Comparison of ENCODE assay signal across 15 cellular contexts in the genomic region with DNA sequence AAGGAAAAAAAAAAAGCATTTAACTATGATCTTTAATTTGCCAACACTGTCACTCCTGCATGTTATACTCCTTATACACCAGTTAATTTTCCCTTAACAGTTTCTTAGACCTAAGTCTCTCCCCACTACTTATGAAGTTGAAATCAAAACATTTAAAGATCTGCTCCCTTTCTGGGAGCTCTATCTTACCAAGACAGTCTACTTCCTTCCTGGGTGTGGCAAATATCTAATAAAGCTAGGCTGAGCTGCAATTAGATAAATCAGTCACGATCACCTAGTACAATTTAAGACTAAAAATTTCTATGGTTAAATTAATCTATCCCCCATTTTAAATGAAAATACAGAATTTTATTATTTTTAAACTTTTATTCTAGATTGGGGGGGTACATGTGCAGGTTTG. TPM values are rescaled to one million over a fixed set of nuclear protein-coding genes. Genes with fewer than 3 reads are reported as not detected.
A peak's percentile ranks its signal among the peaks of the same experiment; 100 is the strongest.
DNase-seq lines count a peak whose midpoint lies in the region; ATAC-seq, FAIRE-seq and TF ChIP-seq lines count a peak whose summit lies in the region.
"Had no signal": no experiment of that assay in that cellular context is flagged by ENCODE, and none has a peak within 500 bp of the region (broad histone marks: within the 10 kb centered on the region; RNA-seq: fewer than 3 reads in every experiment).

No MANE protein-coding gene starts in this region.

- no TSS peak for BruUV-seq in endothelial cell of umbilical vein (replicated peaks; lab: Mats Ljungman, UMichigan)

- no peak overlapping the region for H2BK12ac ChIP-seq in H9 (ENCODE audit: insufficient read length, low read depth, low read length)

- H2BK5ac ChIP-seq in H9 (ENCODE audit: insufficient read length, low read length) = no peak overlapping the region

- no peak overlapping the region for H4K5ac ChIP-seq in H9 (ENCODE audit: insufficient read length, low read depth, low read length)

- H4K91ac ChIP-seq in H9 (ENCODE audit: insufficient read length, low read depth, low read length) = no peak overlapping the region

- no peaks in the 10 kb centered on the region for H3K27me3 Mint-ChIP-seq in activated naive CD4-positive, alpha-beta T cell treated with anti-CD3 and anti-CD28 coated beads, Interleukin-2, amount 50 U/mL, for 24 hours
- no peaks in the 10 kb centered on the region for H3K27me3 Mint-ChIP-seq in H9 (ENCODE audit: low read depth)
- H3K27me3 Mint-ChIP-seq in nephron progenitor cell (ENCODE audit: low read depth, poor library complexity) = no peaks in the 10 kb centered on the region

- H3K27ac ChIP-seq in H9 (ENCODE audit: insufficient read length, low read depth, low read length) (no peak overlapping the region), endothelial cell of umbilical vein (ENCODE audit: insufficient read depth, low read depth, low read length) (no peak overlapping the region)

- H3K14ac ChIP-seq in H9 (ENCODE audit: insufficient read depth, low read length) = no peak overlapping the region

- H3K36me3 Mint-ChIP-seq in activated naive CD4-positive, alpha-beta T cell treated with anti-CD3 and anti-CD28 coated beads, Interleukin-2, amount 50 U/mL, for 24 hours = peaks cover 22% of the 10 kb centered on the region
- peaks cover 30 to 59% (median 56%) of the 10 kb centered on the region in 3 experiments for H3K36me3 Mint-ChIP-seq in H9 (ENCODE audit: insufficient read depth in 1 of 3, low read depth in 3 of 3)
- H3K36me3 Mint-ChIP-seq in nephron progenitor cell (ENCODE audit: low read depth) = peaks cover 74% of the 10 kb centered on the region

- H4K20me1 ChIP-seq in H9 (ENCODE audit: control insufficient read depth, insufficient read depth, insufficient read length) (no peaks in the 10 kb centered on the region), endothelial cell of umbilical vein (replicated peaks; ENCODE audit: control insufficient read depth, extremely low read depth, insufficient read depth, low read length) (peaks cover 6% of the 10 kb centered on the region)

- H3K9me1 ChIP-seq in endothelial cell of umbilical vein (replicated peaks; ENCODE audit: control insufficient read depth, extremely low read depth, insufficient read depth, low read length) = no peaks in the 10 kb centered on the region

- no peak overlapping the region for H2AFZ ChIP-seq in H9 (ENCODE audit: low read length)
- no peak overlapping the region for H2AFZ ChIP-seq in endothelial cell of umbilical vein (ENCODE audit: low read depth, low read length)

- H4K8ac ChIP-seq in H9 (replicated peaks; ENCODE audit: insufficient read length, low read depth, low read length) = no peak overlapping the region

- H3K4ac ChIP-seq in H9 (ENCODE audit: low read depth, low read length) = no peak overlapping the region

- H3K27me3 ChIP-seq in H9 (ENCODE audit: insufficient read depth, low read length) (no peaks in the 10 kb centered on the region), endothelial cell of umbilical vein (ENCODE audit: control insufficient read depth in 2 of 2, insufficient read depth in 2 of 2, low read length in 2 of 2) (no peaks in the 10 kb centered on the region)

- H2BK20ac ChIP-seq in H9 (ENCODE audit: low read depth, low read length, poor library complexity, severe bottlenecking) = no peak overlapping the region

- TF ChIP-seq CTCF in H9 (conservative IDR thresholded peaks at IDR 0.05) = no peak
- no peak for TF ChIP-seq CTCF in endothelial cell of umbilical vein (IDR thresholded peaks at IDR 0.05; ENCODE audit: extremely low read depth in 1 of 2, insufficient read depth in 1 of 2, low read depth in 1 of 2, low read length in 2 of 2)
- TF ChIP-seq CTCF in nephron progenitor cell (IDR thresholded peaks at IDR 0.05) = no peak

- H2BK120ac ChIP-seq in H9 (ENCODE audit: low read depth, low read length, poor library complexity, severe bottlenecking) = no peak overlapping the region

- DNase-seq in activated naive CD4-positive, alpha-beta T cell treated with Interleukin-2 at 50 U/mL for 16 hours = no peak
- no peak for DNase-seq in H9
- no peak for DNase-seq in endothelial cell of umbilical vein (ENCODE audit: low read depth, low spot score)
- DNase-seq in nephron progenitor cell = no peak
- DNase-seq in hepatic stellate cell (ENCODE audit: low spot score) = no peak
- DNase-seq in head of caudate nucleus = no peak
- DNase-seq: GOT3, MM.1S, NCI-H1930, NCI-H2171, NCI-H510A, NCI-H82 had no signal

- H3K18ac ChIP-seq in H9 (ENCODE audit: insufficient read length, low read depth, low read length) = no peak overlapping the region

- POLR2A ChIA-PET in endothelial cell of umbilical vein (lab: Charles Lee) = interaction anchor here (1.5 kb wide), 1 partner anchor 130 kb away, joined by 3 read pairs; a partner anchor contains a TSS

- whole genome bisulfite sequencing in H9 (ENCODE audit: extremely low coverage, insufficient read length, low lambda C conversion rate) = no CpG with 5 or more reads among the region's 1 CpG

- no peak overlapping the region for H3K4me3 ChIP-seq in endothelial cell of umbilical vein (replicated peaks in 1 of 3; ENCODE audit: insufficient read depth in 1 of 3, low read depth in 1 of 3, low read length in 3 of 3)

- TF ChIP-seq POLR2A in endothelial cell of umbilical vein (IDR thresholded peaks at IDR 0.05; ENCODE audit: low read depth, low read length) = no peak

- H3K79me2 ChIP-seq in H9 (ENCODE audit: insufficient read depth, low read length) = peaks cover 4% of the 10 kb centered on the region; the same call in 1 of the 2 replicates
- H3K79me2 ChIP-seq in endothelial cell of umbilical vein (ENCODE audit: control insufficient read depth, insufficient read depth, low read length) = peaks cover 67% of the 10 kb centered on the region

- H3T11ph ChIP-seq in H9 (ENCODE audit: low read length) = no peak overlapping the region

- peak overlapping the region; percentile 35 for H3K27ac Mint-ChIP-seq in activated naive CD4-positive, alpha-beta T cell treated with anti-CD3 and anti-CD28 coated beads, Interleukin-2, amount 50 U/mL, for 24 hours
- peak overlapping the region; percentile 1 to 79 (median 69); a peak in 5 of 7 replicates for H3K27ac Mint-ChIP-seq in H9
- H3K27ac Mint-ChIP-seq in nephron progenitor cell = peak overlapping the region; percentile 22

- no peak overlapping the region for H3K4me2 ChIP-seq in H9 (ENCODE audit: insufficient read depth, insufficient read length, low read length)
- H3K4me2 ChIP-seq in endothelial cell of umbilical vein (ENCODE audit: insufficient read depth, low read length) = peak overlapping the region; percentile 18

- no peaks in the 10 kb centered on the region for H3K9me3 Mint-ChIP-seq in activated naive CD4-positive, alpha-beta T cell treated with anti-CD3 and anti-CD28 coated beads, Interleukin-2, amount 50 U/mL, for 24 hours
- H3K9me3 Mint-ChIP-seq in H9 (no peaks in the 10 kb centered on the region), nephron progenitor cell (no peaks in the 10 kb centered on the region)

- H3K4me1 Mint-ChIP-seq in activated naive CD4-positive, alpha-beta T cell treated with anti-CD3 and anti-CD28 coated beads, Interleukin-2, amount 50 U/mL, for 24 hours = peaks cover 73% of the 10 kb centered on the region
- H3K4me1 Mint-ChIP-seq in H9 = peaks cover 34 to 50% of the 10 kb centered on the region in 2 experiments
- peaks cover 20% of the 10 kb centered on the region for H3K4me1 Mint-ChIP-seq in nephron progenitor cell

- H3K79me1 ChIP-seq in H9 (ENCODE audit: insufficient read depth, low read depth, low read length, poor library complexity, severe bottlenecking) = peaks cover 6% of the 10 kb centered on the region

- H3K36me3 ChIP-seq in endothelial cell of umbilical vein (ENCODE audit: control insufficient read depth in 2 of 2, extremely low read depth in 1 of 2, insufficient read depth in 2 of 2, low read length in 2 of 2) = peaks cover 1 to 9% of the 10 kb centered on the region in 2 experiments

- H3K9me3 ChIP-seq in H9 (ENCODE audit: control insufficient read depth, low read depth, low read length) (no peaks in the 10 kb centered on the region), endothelial cell of umbilical vein (replicated peaks; ENCODE audit: control insufficient read depth, insufficient read depth, low read length) (no peaks in the 10 kb centered on the region)

- no peak overlapping the region for H3K9ac ChIP-seq in H9 (ENCODE audit: extremely low read depth, insufficient read length, low read length)
- no peak overlapping the region for H3K9ac ChIP-seq in endothelial cell of umbilical vein (replicated peaks; ENCODE audit: extremely low read depth, insufficient read depth, low read length)

- ATAC-seq in GM21825 (IDR thresholded peaks at IDR 0.05; ENCODE audit: unreplicated experiment) = no peak
- ATAC-seq: Right ventricle myocardium inferior had no signal

- H2BK15ac ChIP-seq in H9 (ENCODE audit: low read depth, low read length) = no peak overlapping the region

- dilution Hi-C loops in endothelial cell of umbilical vein (cut with MboI; ENCODE audit: extremely low pct_ligation_motif_present, low sequenced_read_pairs) = no loop called here

- H3K4me1 ChIP-seq in H9 (ENCODE audit: insufficient read depth, low read length) (peaks cover 3% of the 10 kb centered on the region; the same call in 1 of the 2 replicates), endothelial cell of umbilical vein (ENCODE audit: control insufficient read depth, extremely low read depth, insufficient read depth, low read length) (peaks cover 35% of the 10 kb centered on the region)

- CTCF ChIA-PET in endothelial cell of umbilical vein (lab: Charles Lee) = interaction anchor here (1.4 to 4.8 kb wide), 2 partner anchors 9 to 14 kb away, joined by 3 to 51 read pairs; no protein-coding TSS in a partner anchor

- H2AK5ac ChIP-seq in H9 (ENCODE audit: insufficient read length, low read length) = no peak overlapping the region

- H3K23ac ChIP-seq in H9 (ENCODE audit: insufficient read length, low read depth, low read length) = no peak overlapping the region

- H3K56ac ChIP-seq in H9 (ENCODE audit: insufficient read length, low read depth, low read length) = no peak overlapping the region

- H3K4me3 Mint-ChIP-seq in activated naive CD4-positive, alpha-beta T cell treated with anti-CD3 and anti-CD28 coated beads, Interleukin-2, amount 50 U/mL, for 24 hours = no peak overlapping the region
- H3K4me3 Mint-ChIP-seq in H9 (no peak overlapping the region), nephron progenitor cell (no peak overlapping the region)

- H3K23me2 ChIP-seq in H9 (ENCODE audit: insufficient read length, low read depth, low read length, poor library complexity, severe bottlenecking) = no peaks in the 10 kb centered on the region

- intact Hi-C loops in endothelial cell of umbilical vein (cut with micrococcal nuclease) (no loop called here), head of caudate nucleus (cut with DNase I) (no loop called here)

- no peak for FAIRE-seq in endothelial cell of umbilical vein (lab: Jason Lieb, UNC)

RNA-seq across cellular contexts. Expression of a gene that starts 33.4 kb away (rescaled TPM):
- total RNA-seq in H9 (2021) = 92.3 and 96.6 TPM in 2 replicates
- 79.2 and 83.7 TPM in 2 replicates for total RNA-seq in endothelial cell of umbilical vein
- polyA plus RNA-seq in endothelial cell of umbilical vein = 32.9 and 34.6 TPM in 2 replicates
- 25.7 and 26.5 TPM in 2 replicates for polyA plus RNA-seq in endothelial cell of umbilical vein (2011; cell fraction: cytosol; rRNA removed)
- polyA plus RNA-seq in endothelial cell of umbilical vein (2011; cell fraction: nucleus; rRNA removed) = 47.8 and 58.0 TPM in 2 replicates
- polyA plus RNA-seq in endothelial cell of umbilical vein (2012) = 39.3 and 44.3 TPM in 2 replicates
- 172 and 191 TPM in 2 replicates for polyA minus RNA-seq in endothelial cell of umbilical vein
- 85.0 TPM for polyA minus RNA-seq in endothelial cell of umbilical vein (2011; cell fraction: cytosol; rRNA and poly(A)+ RNA removed)
- polyA minus RNA-seq in endothelial cell of umbilical vein (2011; cell fraction: nucleus; rRNA and poly(A)+ RNA removed) = 116 and 160 TPM in 2 replicates
